ENCODE assay signal across 22 cellular contexts in genomic region chr10:69750726-69751125, GRCh38. TPM values are rescaled to one million over a fixed set of nuclear protein-coding genes. Genes with fewer than 3 reads are reported as not detected.
"Had no signal": no experiment of that assay in that cellular context is flagged by ENCODE, and none has a peak within 500 bp of the region (broad histone marks: within the 10 kb centered on the region; RNA-seq: fewer than 3 reads in every experiment).

No MANE protein-coding gene starts in this region.

- H3K4me3 Mint-ChIP-seq: immature natural killer cell had no signal

- H3K4me1 Mint-ChIP-seq: immature natural killer cell had no signal

- ATAC-seq: foreskin keratinocyte, gastroesophageal sphincter, heart left ventricle, left colon, left lung, left ventricle myocardium superior, lower lobe of right lung had no signal

- H3K27ac ChIP-seq: coronary artery, dorsolateral prefrontal cortex, esophagus muscularis mucosa, foreskin keratinocyte, gastroesophageal sphincter, heart left ventricle, hepatocyte, left lung, lower lobe of right lung had no signal

- H3K9me3 ChIP-seq: esophagus muscularis mucosa, gastroesophageal sphincter, heart left ventricle, left lung, lower lobe of right lung had no signal

- H3K36me3 ChIP-seq: esophagus muscularis mucosa, gastroesophageal sphincter, heart left ventricle, left lung, lower lobe of right lung had no signal

- DNase-seq: dermis blood vessel endothelial cell; effector CD4-positive, alpha-beta T cell; effector memory CD4-positive, alpha-beta T cell; foreskin keratinocyte; heart left ventricle; hypothalamus; immature natural killer cell; islet precursor cell; kidney; kidney glomerular epithelial cell; left colon; left lung; left ventricle myocardium superior; lower lobe of right lung; mesenchymal stem cell; midbrain had no signal

- H3K27me3 ChIP-seq: hepatocyte had no signal

- H3K27ac Mint-ChIP-seq: immature natural killer cell had no signal

- H3K9me3 Mint-ChIP-seq: immature natural killer cell had no signal

- H3K4me1 ChIP-seq: esophagus muscularis mucosa, foreskin keratinocyte, gastroesophageal sphincter, heart left ventricle, left lung, lower lobe of right lung had no signal

- H3K4me3 ChIP-seq: coronary artery, dorsolateral prefrontal cortex, esophagus muscularis mucosa, gastroesophageal sphincter, heart left ventricle, hepatocyte, left lung, lower lobe of right lung had no signal

RNA-seq across cellular contexts. Expression of gene COL13A1, which starts 51.0 kb away (rescaled TPM):
- total RNA-seq: mesenteric fat pad had no signal
